In genomic region chr1:17053071-17053684, GRCh38 we compare ENCODE assay signal across 8 cellular contexts. TPM values are rescaled to one million over a fixed set of nuclear protein-coding genes. Genes with fewer than 3 reads are reported as not detected.
DNase-seq lines count a peak whose midpoint lies in the region; ATAC-seq, FAIRE-seq and TF ChIP-seq lines count a peak whose summit lies in the region.

No MANE protein-coding gene starts in this region.

- H3K9me3 Mint-ChIP-seq in mesothelial cell of epicardium = no peaks in the 10 kb centered on the region

- peak overlapping the region; percentile 84 to 92 for H3K27ac ChIP-seq in right atrium auricular region
- H3K27ac ChIP-seq in brain microvascular endothelial cell = peak overlapping the region; percentile 81

- H3K36me3 ChIP-seq in right atrium auricular region (peaks cover 11% of the 10 kb centered on the region), brain microvascular endothelial cell (replicated peaks) (peaks cover 5% of the 10 kb centered on the region)

- H3K36me3 Mint-ChIP-seq in mesothelial cell of epicardium = no peaks in the 10 kb centered on the region

- peaks cover 3% of the 10 kb centered on the region for H3K27me3 Mint-ChIP-seq in mesothelial cell of epicardium (ENCODE audit: low read depth)

- POLR2A ChIA-PET in GM10248 (lab: Yijun Ruan, JAX) = no interaction called here

- intact Hi-C loops in left cardiac atrium (cut with DNase I) = no loop called here

- peak overlapping the region; percentile 96 for H3K4me3 Mint-ChIP-seq in mesothelial cell of epicardium

- in situ Hi-C loops in brain microvascular endothelial cell (cut with HindIII; ENCODE audit: low pct_ligation_motif_present, low sequenced_read_pairs) = no loop called here

- no peak for FAIRE-seq in RCC 7860 (lab: Jason Lieb, UNC)

- no peak for DNase-seq in right atrium auricular region (ENCODE audit: low spot score)
- no peak for DNase-seq in left cardiac atrium
- no peak for DNase-seq in brain microvascular endothelial cell
- DNase-seq in mesothelial cell of epicardium (ENCODE audit: low spot score in 2 of 2, unreplicated experiment in 2 of 2) = no peak
- no peak for DNase-seq in RCC 7860 (ENCODE audit: low spot score)
- no peak for DNase-seq in GM10248 (ENCODE audit: extremely low spot score)
- DNase-seq in NCI-H345 treated with DMSO at 0.1 percent for 48 hours (lab: John Stamatoyannopoulos, UW; ENCODE audit: unreplicated experiment) = no peak
- DNase-seq in DMS79 treated with DMSO at 0.1 percent for 48 hours (lab: John Stamatoyannopoulos, UW) = no peak

- peaks cover 0 to 23% of the 10 kb centered on the region in 2 donors for H3K4me1 ChIP-seq in right atrium auricular region

- H3K4me1 Mint-ChIP-seq in mesothelial cell of epicardium = peaks cover 18% of the 10 kb centered on the region

- CTCF ChIA-PET in GM10248 (lab: Yijun Ruan, JAX) = interaction anchor here (0.8 kb wide), 1 partner anchor 30 kb away, joined by 3 read pairs; no protein-coding TSS in a partner anchor

- H3K27me3 ChIP-seq in right atrium auricular region (no peaks in the 10 kb centered on the region), brain microvascular endothelial cell (replicated peaks) (no peaks in the 10 kb centered on the region)

- peak overlapping the region; percentile 94 for H3K27ac Mint-ChIP-seq in mesothelial cell of epicardium

- no peaks in the 10 kb centered on the region for H3K9me3 ChIP-seq in right atrium auricular region

- H3K4me3 ChIP-seq in right atrium auricular region = peak overlapping the region; percentile 79 to 90
- peak overlapping the region; percentile 100 for H3K4me3 ChIP-seq in brain microvascular endothelial cell (ENCODE audit: low read depth, low read length)

- ATAC-seq in left cardiac atrium = no peak

- TF ChIP-seq CTCF in right atrium auricular region (IDR thresholded peaks at IDR 0.05) (no peak), brain microvascular endothelial cell (IDR thresholded peaks at IDR 0.05; ENCODE audit: low read depth, low read length, missing control alignments) (no peak), mesothelial cell of epicardium (IDR thresholded peaks at IDR 0.05; ENCODE audit: unreplicated experiment) (no peak), GM10248 (IDR thresholded peaks at IDR 0.05; ENCODE audit: control extremely low read depth, extremely low read depth, low read depth, missing control alignments) (no peak)

RNA-seq across cellular contexts. Expression of gene SDHB, which starts 0.7 kb away (rescaled TPM):
- total RNA-seq in right atrium auricular region = 100 to 1,000 TPM; 240 to 528 TPM
- 100 to 1,000 TPM; 224 to 263 TPM for total RNA-seq in left cardiac atrium
- total RNA-seq in mesothelial cell of epicardium = 43.3 to 48.5 TPM (median 46.5 TPM) in 3 replicates

RNA-seq across cellular contexts. Expression of gene ATP13A2, which starts 41.5 kb away (rescaled TPM):
- 10 to 100 TPM; 13.6 to 24.2 TPM for total RNA-seq in right atrium auricular region
- total RNA-seq in left cardiac atrium = 10 to 100 TPM; 18.8 to 19.5 TPM
- 54.2 to 57.8 TPM (median 56.9 TPM) in 3 replicates for total RNA-seq in mesothelial cell of epicardium
